9 cellular contexts compared by ENCODE assay signal in the genomic region with DNA sequence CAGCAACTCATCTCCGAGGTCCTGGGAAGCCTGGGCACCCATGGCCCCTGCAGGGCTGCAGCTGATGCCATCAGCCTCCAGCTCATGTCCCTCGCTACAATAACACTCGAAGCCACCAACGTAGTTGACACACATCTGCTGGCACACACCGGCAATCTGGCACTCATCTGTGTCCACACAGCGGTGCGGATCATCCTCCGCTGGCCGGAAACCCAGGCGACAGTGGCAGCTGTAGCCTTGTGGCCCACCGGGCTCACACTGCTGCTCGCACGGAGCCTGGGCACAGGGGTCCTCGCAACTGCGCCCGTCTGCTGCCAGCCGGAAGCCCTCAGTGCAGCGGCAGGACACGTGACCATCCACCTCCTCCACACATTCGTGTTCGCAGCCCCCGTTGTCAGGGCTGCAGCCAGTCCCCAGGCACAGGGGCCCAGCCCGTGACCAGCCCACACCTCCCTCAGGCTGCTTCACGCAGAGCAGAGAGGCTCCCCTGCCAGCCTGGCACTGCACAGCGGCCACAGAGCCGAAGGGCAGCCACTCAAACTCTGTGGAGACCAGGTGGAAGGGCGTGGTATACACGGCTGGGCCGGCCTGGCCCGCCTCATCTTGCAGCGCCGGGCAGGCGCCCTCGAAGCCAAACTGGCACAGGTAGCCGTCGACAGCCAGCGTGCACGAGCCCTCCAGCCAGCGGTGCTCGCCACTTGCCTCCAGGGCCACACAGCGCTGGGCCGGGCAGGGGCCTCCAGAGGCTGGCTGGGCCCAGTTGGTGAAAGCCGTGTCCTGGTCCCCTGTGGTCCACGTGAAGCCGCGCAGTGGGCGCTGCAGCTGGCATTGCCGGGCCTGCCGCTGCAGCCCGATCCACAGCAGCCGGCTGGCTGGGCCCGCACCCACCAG. TPM values are rescaled to one million over a fixed set of nuclear protein-coding genes. Genes with fewer than 3 reads are reported as not detected.
DNase-seq lines count a peak whose midpoint lies in the region; ATAC-seq and TF ChIP-seq lines count a peak whose summit lies in the region.
"Had no signal": no experiment of that assay in that cellular context is flagged by ENCODE, and none has a peak within 500 bp of the region (broad histone marks: within the 10 kb centered on the region; RNA-seq: fewer than 3 reads in every experiment).

No MANE protein-coding gene starts in this region.

- H3K9me3 Mint-ChIP-seq in activated CD8-positive, alpha-beta T cell treated with anti-CD3 and anti-CD28 coated beads, Interleukin-2, amount 10 ng/mL, durations not matched to agents 7 days and 5 days (ENCODE audit: insufficient read depth) = peaks cover 13% of the 10 kb centered on the region

- H3K4me3 Mint-ChIP-seq in activated CD8-positive, alpha-beta T cell treated with anti-CD3 and anti-CD28 coated beads, Interleukin-2, amount 10 ng/mL, durations not matched to agents 7 days and 5 days = peak overlapping the region; percentile 87

- H3K27me3 ChIP-seq in BLaER1 treated with 17β-estradiol and CSF1 and Interleukin-3, amounts not matched to agents 10 nM and 100 nM = no peaks in the 10 kb centered on the region
- no peaks in the 10 kb centered on the region for H3K27me3 ChIP-seq in muscle layer of duodenum (ENCODE audit: low read depth, low read length)

- DNase-seq in activated CD8-positive, alpha-beta T cell treated with anti-CD3 and anti-CD28 coated beads, Interleukin-2, amount 10 ng/mL, durations not matched to agents 7 days and 5 days = peak; percentile 72
- DNase-seq in G401 (ENCODE audit: low spot score) (no peak), COR-L47 (lab: John Stamatoyannopoulos, UW) (no peak)
- DNase-seq: NCI-H510A treated with DMSO at 0.1 percent for 48 hours had no signal

- peaks cover 0 to 18% (median 12%) of the 10 kb centered on the region in 11 experiments; a peak in 15 of 22 replicates for H3K9me3 ChIP-seq in BLaER1 treated with 17β-estradiol and CSF1 and Interleukin-3, amounts not matched to agents 10 nM and 100 nM (replicated peaks in 1 of 11)
- no peaks in the 10 kb centered on the region for H3K9me3 ChIP-seq in muscle layer of duodenum (ENCODE audit: control insufficient read depth in 1 of 2, low read length in 2 of 2)

- CTCF ChIA-PET in activated CD8-positive, alpha-beta T cell treated with anti-CD3 and anti-CD28 coated beads, Interleukin-2, amount 10 ng/mL, durations not matched to agents 7 days and 5 days (lab: Charles Lee) = interaction anchor here (0.8 to 2.4 kb wide), 8 partner anchors 10 to 425 kb away, joined by 3 to 15 read pairs (median 5); a partner anchor contains a TSS

- no peaks in the 10 kb centered on the region for H3K27me3 Mint-ChIP-seq in activated CD8-positive, alpha-beta T cell treated with anti-CD3 and anti-CD28 coated beads, Interleukin-2, amount 10 ng/mL, durations not matched to agents 7 days and 5 days (ENCODE audit: low read depth)

- peak overlapping the region; percentile 99 for H3K27ac Mint-ChIP-seq in activated CD8-positive, alpha-beta T cell treated with anti-CD3 and anti-CD28 coated beads, Interleukin-2, amount 10 ng/mL, durations not matched to agents 7 days and 5 days

- peaks cover 0 to 32% (median 12%) of the 10 kb centered on the region in 11 experiments; a peak in 12 of 22 replicates for H4K20me1 ChIP-seq in BLaER1 treated with 17β-estradiol and CSF1 and Interleukin-3, amounts not matched to agents 10 nM and 100 nM

- POLR2A ChIA-PET in activated CD8-positive, alpha-beta T cell treated with anti-CD3 and anti-CD28 coated beads, Interleukin-2, amount 10 ng/mL, durations not matched to agents 7 days and 5 days (lab: Charles Lee) = interaction anchor here (0.6 to 3.9 kb wide), 10 partner anchors 8 to 245 kb away, joined by 3 to 33 read pairs (median 4); a partner anchor contains a TSS

- peaks cover 63 to 73% (median 70%) of the 10 kb centered on the region in 10 experiments for H3K4me1 ChIP-seq in BLaER1 treated with 17β-estradiol and CSF1 and Interleukin-3, amounts not matched to agents 10 nM and 100 nM
- peaks cover 10 to 69% of the 10 kb centered on the region in 2 donors for H3K4me1 ChIP-seq in muscle layer of duodenum (ENCODE audit: control insufficient read depth in 1 of 2, insufficient read depth in 2 of 2, low read length in 2 of 2)

- peaks cover 44% of the 10 kb centered on the region for H3K36me3 Mint-ChIP-seq in activated CD8-positive, alpha-beta T cell treated with anti-CD3 and anti-CD28 coated beads, Interleukin-2, amount 10 ng/mL, durations not matched to agents 7 days and 5 days (ENCODE audit: low read depth)

- H3K4me3 ChIP-seq in BLaER1 treated with 17β-estradiol and CSF1 and Interleukin-3, amounts not matched to agents 10 nM and 100 nM = peak overlapping the region; percentile 52 to 80 (median 69)
- peak overlapping the region; percentile 65 to 73 for H3K4me3 ChIP-seq in muscle layer of duodenum (ENCODE audit: low read depth in 1 of 2, low read length in 2 of 2)

- H3K27ac ChIP-seq in BLaER1 treated with 17β-estradiol and CSF1 and Interleukin-3, amounts not matched to agents 10 nM and 100 nM = peak overlapping the region; percentile 73 to 98 (median 94); a peak in 21 of 22 replicates
- H3K27ac ChIP-seq in muscle layer of duodenum (ENCODE audit: low read length) = no peak overlapping the region

- H3K4me2 ChIP-seq in BLaER1 treated with 17β-estradiol and CSF1 and Interleukin-3, amounts not matched to agents 10 nM and 100 nM = peak overlapping the region; percentile 98 to 100 (median 100)

- H3K4me1 Mint-ChIP-seq in activated CD8-positive, alpha-beta T cell treated with anti-CD3 and anti-CD28 coated beads, Interleukin-2, amount 10 ng/mL, durations not matched to agents 7 days and 5 days (ENCODE audit: low read depth) = peaks cover 66% of the 10 kb centered on the region

- in situ Hi-C loops in G401 (cut with HindIII; ENCODE audit: low sequenced_read_pairs) = no loop called here

- H3K9ac ChIP-seq in BLaER1 treated with 17β-estradiol and CSF1 and Interleukin-3, amounts not matched to agents 10 nM and 100 nM = peak overlapping the region; percentile 81 to 92 (median 87)

- no peak for ATAC-seq in activated CD8-positive, alpha-beta T cell treated with anti-CD3 and anti-CD28 coated beads, Interleukin-2, amount 10 ng/mL, durations not matched to agents 7 days and 5 days
- no peak for ATAC-seq in SK-N-SH treated with all-trans-retinoic acid at 6 μM for 48 hours
- ATAC-seq: left lobe of liver had no signal

- H3K36me3 ChIP-seq in BLaER1 treated with 17β-estradiol and CSF1 and Interleukin-3, amounts not matched to agents 10 nM and 100 nM = no peaks in the 10 kb centered on the region
- no peaks in the 10 kb centered on the region for H3K36me3 ChIP-seq in muscle layer of duodenum (ENCODE audit: control insufficient read depth in 1 of 2, insufficient read depth in 2 of 2, low read length in 2 of 2)

TF ChIP-seq in SK-N-SH treated with all-trans-retinoic acid at 6 μM for 48 hours, 23 proteins besides CTCF, POLR2A, EP300 and RAD21:
- no peak for TF ChIP-seq ARNTL (CRISPR knock-in tag; IDR thresholded peaks at IDR 0.05; ENCODE audit: borderline replicate concordance, low read depth)

RNA-seq across cellular contexts. Expression of a gene that starts 0.7 kb away (rescaled TPM):
- total RNA-seq in activated CD8-positive, alpha-beta T cell treated with anti-CD3 and anti-CD28 coated beads, Interleukin-2, amount 10 ng/mL, durations not matched to agents 7 days and 5 days = 10 to 100 TPM; 79.5 to 80.8 TPM
- total RNA-seq in G401 (2014; rRNA removed; shearing (Covaris generic)) = 0.58 TPM in 1 of 2 replicates, not detected in the other

RNA-seq across cellular contexts. Expression of a gene that starts 20.1 kb away (rescaled TPM):
- 1 to 10 TPM; 1.3 TPM for total RNA-seq in activated CD8-positive, alpha-beta T cell treated with anti-CD3 and anti-CD28 coated beads, Interleukin-2, amount 10 ng/mL, durations not matched to agents 7 days and 5 days
- 34.3 and 46.6 TPM in 2 replicates for total RNA-seq in G401 (2014; rRNA removed; shearing (Covaris generic))

RNA-seq across cellular contexts. Expression of a gene that starts 24.5 kb away (rescaled TPM):
- not detected for total RNA-seq in activated CD8-positive, alpha-beta T cell treated with anti-CD3 and anti-CD28 coated beads, Interleukin-2, amount 10 ng/mL, durations not matched to agents 7 days and 5 days
- total RNA-seq in G401 (2014; rRNA removed; shearing (Covaris generic)) = 2.8 TPM in 1 of 2 replicates, not detected in the other
- total RNA-seq: subcutaneous adipose tissue had no signal

RNA-seq across cellular contexts. Expression of a gene that starts 27.2 kb away (rescaled TPM):
- 10 to 100 TPM; 46.6 to 58.6 TPM for total RNA-seq in activated CD8-positive, alpha-beta T cell treated with anti-CD3 and anti-CD28 coated beads, Interleukin-2, amount 10 ng/mL, durations not matched to agents 7 days and 5 days
- 106 and 113 TPM in 2 replicates for total RNA-seq in G401 (2014; rRNA removed; shearing (Covaris generic))

RNA-seq across cellular contexts. Expression of a gene that starts 28.7 kb away (rescaled TPM):
- total RNA-seq in activated CD8-positive, alpha-beta T cell treated with anti-CD3 and anti-CD28 coated beads, Interleukin-2, amount 10 ng/mL, durations not matched to agents 7 days and 5 days = 10 to 100 TPM; 53.2 to 57.1 TPM
- 92.6 and 111 TPM in 2 replicates for total RNA-seq in G401 (2014; rRNA removed; shearing (Covaris generic))

Comparison
In these comparisons a context has a peak if more than half of its experiments do, and no peak if none do; other contexts are left out.
1. RNA of a gene that starts 0.7 kb away (total RNA-seq): 79.5 to 80.8 TPM in activated CD8-positive, alpha-beta T cell treated with anti-CD3 and anti-CD28 coated beads, Interleukin-2, amount 10 ng/mL, durations not matched to agents 7 days and 5 days; 0.58 TPM in G401; every median in the first group is over 10 times any median in the second.
2. RNA of a gene that starts 20.1 kb away (total RNA-seq): 34.3 to 46.6 TPM in G401; 1.3 TPM in activated CD8-positive, alpha-beta T cell treated with anti-CD3 and anti-CD28 coated beads, Interleukin-2, amount 10 ng/mL, durations not matched to agents 7 days and 5 days; every median in the first group is over 10 times any median in the second.